In genomic region chr10:86411852-86412550, GRCh38 we compare ENCODE assay signal across 11 cellular contexts. TPM values are rescaled to one million over a fixed set of nuclear protein-coding genes. Genes with fewer than 3 reads are reported as not detected.
A peak's percentile ranks its signal among the peaks of the same experiment; 100 is the strongest.
DNase-seq lines count a peak whose midpoint lies in the region; ATAC-seq, FAIRE-seq and TF ChIP-seq lines count a peak whose summit lies in the region.
"Had no signal": no experiment of that assay in that cellular context is flagged by ENCODE, and none has a peak within 500 bp of the region (broad histone marks: within the 10 kb centered on the region; RNA-seq: fewer than 3 reads in every experiment).

No MANE protein-coding gene starts in this region.

- no peaks in the 10 kb centered on the region for H3K36me3 ChIP-seq in astrocyte (ENCODE audit: insufficient read depth, low read length)
- no peaks in the 10 kb centered on the region for H3K36me3 ChIP-seq in osteoblast (ENCODE audit: insufficient read depth, low read length)

- TF ChIP-seq POLR2A in GM18505 (IDR thresholded peaks at IDR 0.05; ENCODE audit: borderline replicate concordance, extremely low read depth, insufficient read depth, insufficient read length), result no peak

- H4K20me1 ChIP-seq in astrocyte (ENCODE audit: insufficient read depth, low read length) (no peaks in the 10 kb centered on the region), osteoblast (ENCODE audit: insufficient read depth, low read length) (no peaks in the 10 kb centered on the region)

- H3K36me3 Mint-ChIP-seq in astrocyte (ENCODE audit: low read depth, unreplicated experiment), result peaks cover 3% of the 10 kb centered on the region

- H3K4me3 ChIP-seq in astrocyte (ENCODE audit: insufficient read depth, low read depth, low read length) (no peak overlapping the region), osteoblast (ENCODE audit: insufficient read depth, low read length) (no peak overlapping the region)

- H3K27ac ChIP-seq in astrocyte (ENCODE audit: low read depth, low read length) (peak overlapping the region; percentile 75), osteoblast (ENCODE audit: low read depth, low read length) (peak overlapping the region; percentile 72)

- H3K9ac ChIP-seq in astrocyte (ENCODE audit: low read length), result no peak overlapping the region

- H3K9me3 Mint-ChIP-seq in astrocyte (ENCODE audit: unreplicated experiment), result no peaks in the 10 kb centered on the region

- DNase-seq in astrocyte (ENCODE audit: low read depth) (no peak), osteoblast (ENCODE audit: insufficient read length, low spot score, missing footprints) (no peak), COLO829 (ENCODE audit: low spot score) (no peak), NCI-H187 (lab: John Stamatoyannopoulos, UW) (no peak), NOMO-1 treated with dmso at 0.1 percent for 144 hours (lab: John Stamatoyannopoulos, UW; ENCODE audit: unreplicated experiment) (no peak)
- DNase-seq: NCI-H146 had no signal

- H2AFZ ChIP-seq in astrocyte (ENCODE audit: low read depth, low read length), result no peak overlapping the region
- peak overlapping the region; percentile 71 for H2AFZ ChIP-seq in osteoblast (ENCODE audit: low read length)

- H3K79me2 ChIP-seq in astrocyte (ENCODE audit: insufficient read depth, low read length), result no peaks in the 10 kb centered on the region
- H3K79me2 ChIP-seq in osteoblast (ENCODE audit: insufficient read depth, low read length), result no peaks in the 10 kb centered on the region

- peaks cover 24% of the 10 kb centered on the region for H3K4me1 ChIP-seq in astrocyte (ENCODE audit: insufficient read depth, low read length)
- peaks cover 26% of the 10 kb centered on the region for H3K4me1 ChIP-seq in osteoblast (ENCODE audit: insufficient read depth, low read length)

- ATAC-seq in GM18498 (IDR thresholded peaks at IDR 0.05; ENCODE audit: unreplicated experiment), result peak; percentile 11
- peak; percentile 11 for ATAC-seq in HG03196 (IDR thresholded peaks at IDR 0.05; ENCODE audit: unreplicated experiment)
- ATAC-seq in GM18505 (IDR thresholded peaks at IDR 0.05; ENCODE audit: unreplicated experiment), result no peak

- TF ChIP-seq CTCF in astrocyte (IDR thresholded peaks at IDR 0.05; ENCODE audit: insufficient read depth, low read depth, low read length) (no peak), osteoblast (IDR thresholded peaks at IDR 0.05; ENCODE audit: extremely low read depth, low read depth, low read length) (no peak)

- H3K27me3 ChIP-seq in astrocyte (ENCODE audit: insufficient read depth, low read length) (no peaks in the 10 kb centered on the region), osteoblast (ENCODE audit: insufficient read depth, low read length) (no peaks in the 10 kb centered on the region)

- no peaks in the 10 kb centered on the region for H3K27me3 Mint-ChIP-seq in astrocyte (ENCODE audit: low read depth, unreplicated experiment)

- no peak for FAIRE-seq in astrocyte (lab: Jason Lieb, UNC)

- H3K9me3 ChIP-seq in astrocyte (ENCODE audit: insufficient read depth, low read depth, low read length) (peaks cover 5% of the 10 kb centered on the region), osteoblast (ENCODE audit: low read depth, low read length) (peaks cover 2% of the 10 kb centered on the region)

- peak overlapping the region; percentile 55 for H3K4me3 Mint-ChIP-seq in astrocyte (ENCODE audit: unreplicated experiment)

- peaks cover 26% of the 10 kb centered on the region for H3K4me1 Mint-ChIP-seq in astrocyte (ENCODE audit: low read depth, unreplicated experiment)

- H3K4me2 ChIP-seq in astrocyte (ENCODE audit: low read length), result peak overlapping the region; percentile 56
- peak overlapping the region; percentile 50 for H3K4me2 ChIP-seq in osteoblast (ENCODE audit: insufficient read depth, low read length)

- peak overlapping the region; percentile 87 for H3K27ac Mint-ChIP-seq in astrocyte (ENCODE audit: unreplicated experiment)

RNA-seq across cellular contexts. Expression of gene GRID1, which starts 45.4 kb away (rescaled TPM):
- total RNA-seq in astrocyte (0.48 and 0.75 TPM in 2 replicates), osteoblast (under 0.01 TPM in 1 of 2 replicates, not detected in the other)
- total RNA-seq: Daoy, RPMI7951 had no signal
